ENCODE assay signal across 25 cellular contexts in genomic region chr1:69657976-69658375, GRCh38.
"Had no signal": no experiment of that assay in that cellular context is flagged by ENCODE, and none has a peak within 500 bp of the region (broad histone marks: within the 10 kb centered on the region; RNA-seq: fewer than 3 reads in every experiment).

No MANE protein-coding gene starts in this region.

- H3K4me1 Mint-ChIP-seq: immature natural killer cell; stimulated activated naive B cell treated with anti-CD40 and anti-IgM and Interleukin-4, amounts not matched to agents 10 μg/mL and 1 μg/mL and 100 μg/mL, for 72 hours had no signal

- H3K36me3 ChIP-seq: left ventricle myocardium inferior, ovary, right atrium auricular region, right lobe of liver, stomach, thyroid gland, transverse colon, upper lobe of right lung had no signal

- ATAC-seq: mucosa of descending colon; naive thymus-derived CD4-positive, alpha-beta T cell; natural killer cell treated with Interleukin-12 subunit alpha and Interleukin-12 subunit beta and Interleukin-15 and Interleukin-18, amount 100 ng/mL, for 72 hours; right lobe of liver; stimulated activated naive B cell treated with anti-CD40 and anti-IgM and Interleukin-4, amounts not matched to agents 10 μg/mL and 1 μg/mL and 100 μg/mL, for 72 hours; stimulated activated naive CD8-positive, alpha-beta T cell treated with anti-CD3 and anti-CD28 coated beads, Interleukin-15, Interleukin-2, amounts not matched to agents 100 U/mL and 50 U/mL, for 24 hours; upper lobe of right lung had no signal

- H3K27me3 ChIP-seq: ovary, right atrium auricular region, right lobe of liver, stomach, testis, thyroid gland, transverse colon, upper lobe of right lung had no signal

- H3K9me3 ChIP-seq: left ventricle myocardium inferior, mucosa of descending colon, ovary, right atrium auricular region, right lobe of liver, stomach, testis, thyroid gland, transverse colon, upper lobe of right lung had no signal

- H3K27me3 Mint-ChIP-seq: naive thymus-derived CD4-positive, alpha-beta T cell; natural killer cell treated with Interleukin-12 subunit alpha and Interleukin-12 subunit beta and Interleukin-15 and Interleukin-18, amount 100 ng/mL, for 72 hours; progenitor cell of endocrine pancreas; stimulated activated naive B cell treated with anti-CD40 and anti-IgM and Interleukin-4, amounts not matched to agents 10 μg/mL and 1 μg/mL and 100 μg/mL, for 72 hours had no signal

- H3K4me1 ChIP-seq: left ventricle myocardium inferior, right atrium auricular region, right lobe of liver, stomach, testis, transverse colon, upper lobe of right lung had no signal

- H3K4me3 ChIP-seq: left ventricle myocardium inferior, lung, mucosa of descending colon, ovary, right atrium auricular region, right lobe of liver, stomach, testis, thyroid gland, transverse colon, upper lobe of right lung had no signal

- DNase-seq: hypothalamus; immature natural killer cell; islet precursor cell; left ventricle myocardium inferior; mesendoderm; midbrain; mucosa of descending colon; ovary; right lobe of liver; stimulated activated CD4-positive, alpha-beta T cell treated with anti-CD3 and anti-CD28 coated beads, Interleukin-12 subunit alpha, Interleukin-12 subunit beta, amount 100 ng/mL, for 4 hours; stimulated activated CD4-positive, alpha-beta T cell treated with anti-CD3 and anti-CD28 coated beads, Interleukin-15, amount 100 ng/mL, for 24 hours; stimulated activated CD4-positive, alpha-beta T cell treated with anti-CD3 and anti-CD28 coated beads, Interleukin-2, amount 100 ng/mL, for 24 hours; stimulated activated CD4-positive, alpha-beta T cell treated with anti-CD3 and anti-CD28 coated beads, Interleukin-4, amount 100 ng/mL, for 1 hour; stimulated activated naive B cell treated with anti-CD40 and anti-IgM and Interleukin-4, amounts not matched to agents 10 μg/mL and 1 μg/mL and 100 μg/mL, for 72 hours; stimulated activated naive CD8-positive, alpha-beta T cell treated with anti-CD3 and anti-CD28 coated beads, Interleukin-15, Interleukin-2, amounts not matched to agents 100 U/mL and 50 U/mL, for 24 hours; stomach; testis; thyroid gland; transverse colon; upper lobe of right lung had no signal

- H3K4me3 Mint-ChIP-seq: immature natural killer cell; natural killer cell treated with Interleukin-12 subunit alpha and Interleukin-12 subunit beta and Interleukin-15 and Interleukin-18, amount 100 ng/mL, for 72 hours; stimulated activated naive B cell treated with anti-CD40 and anti-IgM and Interleukin-4, amounts not matched to agents 10 μg/mL and 1 μg/mL and 100 μg/mL, for 72 hours had no signal

- H3K36me3 Mint-ChIP-seq: immature natural killer cell; naive thymus-derived CD4-positive, alpha-beta T cell; natural killer cell treated with Interleukin-12 subunit alpha and Interleukin-12 subunit beta and Interleukin-15 and Interleukin-18, amount 100 ng/mL, for 72 hours; stimulated activated naive B cell treated with anti-CD40 and anti-IgM and Interleukin-4, amounts not matched to agents 10 μg/mL and 1 μg/mL and 100 μg/mL, for 72 hours had no signal

- H3K27ac ChIP-seq: left ventricle myocardium inferior, ovary, right atrium auricular region, right lobe of liver, stomach, testis, thyroid gland, transverse colon, upper lobe of right lung had no signal

- H3K27ac Mint-ChIP-seq: immature natural killer cell; natural killer cell treated with Interleukin-12 subunit alpha and Interleukin-12 subunit beta and Interleukin-15 and Interleukin-18, amount 100 ng/mL, for 72 hours; progenitor cell of endocrine pancreas; stimulated activated naive B cell treated with anti-CD40 and anti-IgM and Interleukin-4, amounts not matched to agents 10 μg/mL and 1 μg/mL and 100 μg/mL, for 72 hours had no signal
